ENCODE assay signal across 17 cellular contexts in genomic region chr11:119685073-119685746, GRCh38. TPM values are rescaled to one million over a fixed set of nuclear protein-coding genes. Genes with fewer than 3 reads are reported as not detected.
DNase-seq lines count a peak whose midpoint lies in the region; TF ChIP-seq lines count a peak whose summit lies in the region.
"Had no signal": no experiment of that assay in that cellular context is flagged by ENCODE, and none has a peak within 500 bp of the region (broad histone marks: within the 10 kb centered on the region; RNA-seq: fewer than 3 reads in every experiment).

No MANE protein-coding gene starts in this region.

- H3K4me3 ChIP-seq in BE2C (ENCODE audit: low read depth, low read length), result no peak overlapping the region
- H3K4me3 ChIP-seq in endodermal cell (ENCODE audit: low read length), result no peak overlapping the region
- no peak overlapping the region for H3K4me3 ChIP-seq in adrenal gland
- H3K4me3 ChIP-seq: psoas muscle had no signal

- 93 to 97% methylated on average over 12 to 14 of the region's 14 CpGs for WGBS in endodermal cell (ENCODE audit: insufficient coverage in 1 of 2, insufficient read length in 1 of 2), 2 experiments
- 93 to 98% (median 94%) methylated on average over 9 to 14 of the region's 14 CpGs for WGBS in adrenal gland, 4 donors

- H3K27ac Mint-ChIP-seq in endodermal cell (no peak overlapping the region), mesothelial cell of epicardium (peak overlapping the region; percentile 66)
- H3K27ac Mint-ChIP-seq: activated CD4-positive, alpha-beta T cell treated with anti-CD3 and anti-CD28 coated beads, Interleukin-2, amount 10 ng/mL, durations not matched to agents 7 days and 5 days; stimulated activated naive CD8-positive, alpha-beta T cell treated with anti-CD3 and anti-CD28 coated beads, Interleukin-15, Interleukin-2, amounts not matched to agents 100 ng/mL and 50 ng/mL, for 24 hours had no signal

- TF ChIP-seq POLR2A in adrenal gland (IDR thresholded peaks at IDR 0.05), result no peak

- H3K9me3 ChIP-seq in BE2C (no peaks in the 10 kb centered on the region), endodermal cell (ENCODE audit: control insufficient read depth, low read length) (no peaks in the 10 kb centered on the region), adrenal gland (replicated peaks in 1 of 3) (no peaks in the 10 kb centered on the region)
- H3K9me3 ChIP-seq: psoas muscle had no signal

- H3K27me3 Mint-ChIP-seq in endodermal cell (ENCODE audit: insufficient read depth) (no peaks in the 10 kb centered on the region), mesothelial cell of epicardium (ENCODE audit: low read depth) (no peaks in the 10 kb centered on the region)
- H3K27me3 Mint-ChIP-seq: stimulated activated naive CD8-positive, alpha-beta T cell treated with anti-CD3 and anti-CD28 coated beads, Interleukin-15, Interleukin-2, amounts not matched to agents 100 ng/mL and 50 ng/mL, for 24 hours had no signal

- H3K4me1 ChIP-seq in BE2C, result peaks cover 27% of the 10 kb centered on the region
- H3K4me1 ChIP-seq in endodermal cell (ENCODE audit: control insufficient read depth, insufficient read depth, low read length), result peaks cover 15% of the 10 kb centered on the region
- peaks cover 0 to 8% of the 10 kb centered on the region in 2 donors for H3K4me1 ChIP-seq in adrenal gland (replicated peaks in 1 of 2)

- no peak overlapping the region for H3K9ac ChIP-seq in endodermal cell (ENCODE audit: extremely low read depth, low read length, poor library complexity, severe bottlenecking)

- H3K36me3 ChIP-seq in BE2C, result no peaks in the 10 kb centered on the region
- H3K36me3 ChIP-seq in endodermal cell (ENCODE audit: control insufficient read depth, insufficient read depth, low read length), result no peaks in the 10 kb centered on the region
- H3K36me3 ChIP-seq in adrenal gland (replicated peaks in 1 of 2), result no peaks in the 10 kb centered on the region

- H3K4me1 Mint-ChIP-seq in endodermal cell (peaks cover 38% of the 10 kb centered on the region), mesothelial cell of epicardium (peaks cover 56% of the 10 kb centered on the region)

- intact Hi-C loops in adrenal gland (cut with DNase I), result no loop called here

- no peaks in the 10 kb centered on the region for H3K9me3 Mint-ChIP-seq in endodermal cell
- no peaks in the 10 kb centered on the region for H3K9me3 Mint-ChIP-seq in mesothelial cell of epicardium
- H3K9me3 Mint-ChIP-seq: activated CD4-positive, alpha-beta T cell treated with anti-CD3 and anti-CD28 coated beads, Interleukin-2, amount 10 ng/mL, durations not matched to agents 7 days and 5 days; CD8-positive, alpha-beta memory T cell; stimulated activated naive CD8-positive, alpha-beta T cell treated with anti-CD3 and anti-CD28 coated beads, Interleukin-15, Interleukin-2, amounts not matched to agents 100 ng/mL and 50 ng/mL, for 24 hours had no signal

- H3K27me3 ChIP-seq in BE2C (no peaks in the 10 kb centered on the region), endodermal cell (ENCODE audit: control insufficient read depth, insufficient read depth, low read length, poor library complexity, severe bottlenecking) (no peaks in the 10 kb centered on the region), adrenal gland (no peaks in the 10 kb centered on the region)

- H3K36me3 Mint-ChIP-seq in endodermal cell (ENCODE audit: low read depth) (no peaks in the 10 kb centered on the region), mesothelial cell of epicardium (no peaks in the 10 kb centered on the region)
- H3K36me3 Mint-ChIP-seq: CD8-positive, alpha-beta memory T cell had no signal

- no peak overlapping the region for H3K4me3 Mint-ChIP-seq in endodermal cell
- no peak overlapping the region for H3K4me3 Mint-ChIP-seq in mesothelial cell of epicardium
- H3K4me3 Mint-ChIP-seq: activated CD4-positive, alpha-beta T cell treated with anti-CD3 and anti-CD28 coated beads, Interleukin-2, amount 10 ng/mL, durations not matched to agents 7 days and 5 days; stimulated activated naive CD8-positive, alpha-beta T cell treated with anti-CD3 and anti-CD28 coated beads, Interleukin-15, Interleukin-2, amounts not matched to agents 100 ng/mL and 50 ng/mL, for 24 hours had no signal

- no peak for TF ChIP-seq CTCF in BE2C (IDR thresholded peaks at IDR 0.05; ENCODE audit: low read depth, low read length)
- TF ChIP-seq CTCF in endodermal cell (conservative IDR thresholded peaks at IDR 0.05), result peak; percentile 31
- TF ChIP-seq CTCF in mesothelial cell of epicardium (IDR thresholded peaks at IDR 0.05; ENCODE audit: unreplicated experiment), result no peak
- no peak for TF ChIP-seq CTCF in adrenal gland (IDR thresholded peaks at IDR 0.05)

- DNase-seq in BE2C (peak; percentile 68), NCI-H2227 (lab: John Stamatoyannopoulos, UW; ENCODE audit: unreplicated experiment) (peak; percentile 53), endodermal cell (no peak), mesothelial cell of epicardium (ENCODE audit: low spot score in 2 of 2, unreplicated experiment in 2 of 2) (no peak), NCI-H1092 treated with DMSO at 0.1 percent for 48 hours (lab: John Stamatoyannopoulos, UW) (no peak), adrenal gland (no peak), NCI-H2171 treated with DMSO at 0.1 percent for 48 hours (lab: John Stamatoyannopoulos, UW) (no peak), SW480 (ENCODE audit: low spot score) (no peak)
- DNase-seq: activated CD4-positive, alpha-beta T cell treated with anti-CD3 and anti-CD28 coated beads, Interleukin-2, amount 10 ng/mL, durations not matched to agents 7 days and 5 days; activated naive CD4-positive, alpha-beta T cell treated with anti-CD3 and anti-CD28 coated beads, Interleukin-2, amount 50 U/mL, for 16 hours; CD8-positive, alpha-beta memory T cell; hippocampal formation; NCI-H1105 treated with DMSO at 0.1 percent for 48 hours; NCI-H345; psoas muscle had no signal

- H3K27ac ChIP-seq in endodermal cell (ENCODE audit: low read depth, low read length) (no peak overlapping the region), adrenal gland (no peak overlapping the region)
- H3K27ac ChIP-seq: HL-60, psoas muscle had no signal

RNA-seq across cellular contexts. Expression of gene NECTIN1, which starts 43.8 kb away (rescaled TPM):
- polyA plus RNA-seq in BE2C (2012; ENCODE audit: insufficient read depth, insufficient read length, low read depth), result 167 TPM
- total RNA-seq in endodermal cell, result 10 to 100 TPM; 29.3 to 45.3 TPM
- 40.7 TPM for polyA plus RNA-seq in endodermal cell (2013, experiment 1 of 2)
- polyA plus RNA-seq in endodermal cell (2013, experiment 2 of 2), result 31.7 TPM
- total RNA-seq in mesothelial cell of epicardium, result 45.3 to 46.8 TPM (median 45.5 TPM) in 3 replicates
- total RNA-seq in adrenal gland, result 10 to 100 TPM in 1 of 8 donors, 1 to 10 TPM in 7; 1.6 to 19.6 (median 5.6) TPM
- polyA plus RNA-seq in adrenal gland, result 1 to 10 TPM; 2.6 to 6.9 (median 5.6) TPM

Comparison
In these comparisons a context has a peak if more than half of its experiments do, and no peak if none do; other contexts are left out.
1. DNase-seq: peak in BE2C (single experiment) and NCI-H2227 (single experiment); none in endodermal cell (single experiment), mesothelial cell of epicardium (0 of 2), NCI-H1092 treated with DMSO at 0.1 percent for 48 hours (single experiment), adrenal gland (0 of 7), NCI-H2171 treated with DMSO at 0.1 percent for 48 hours (single experiment) and SW480 (single experiment).